8 cellular contexts compared by ENCODE assay signal in the genomic region with DNA sequence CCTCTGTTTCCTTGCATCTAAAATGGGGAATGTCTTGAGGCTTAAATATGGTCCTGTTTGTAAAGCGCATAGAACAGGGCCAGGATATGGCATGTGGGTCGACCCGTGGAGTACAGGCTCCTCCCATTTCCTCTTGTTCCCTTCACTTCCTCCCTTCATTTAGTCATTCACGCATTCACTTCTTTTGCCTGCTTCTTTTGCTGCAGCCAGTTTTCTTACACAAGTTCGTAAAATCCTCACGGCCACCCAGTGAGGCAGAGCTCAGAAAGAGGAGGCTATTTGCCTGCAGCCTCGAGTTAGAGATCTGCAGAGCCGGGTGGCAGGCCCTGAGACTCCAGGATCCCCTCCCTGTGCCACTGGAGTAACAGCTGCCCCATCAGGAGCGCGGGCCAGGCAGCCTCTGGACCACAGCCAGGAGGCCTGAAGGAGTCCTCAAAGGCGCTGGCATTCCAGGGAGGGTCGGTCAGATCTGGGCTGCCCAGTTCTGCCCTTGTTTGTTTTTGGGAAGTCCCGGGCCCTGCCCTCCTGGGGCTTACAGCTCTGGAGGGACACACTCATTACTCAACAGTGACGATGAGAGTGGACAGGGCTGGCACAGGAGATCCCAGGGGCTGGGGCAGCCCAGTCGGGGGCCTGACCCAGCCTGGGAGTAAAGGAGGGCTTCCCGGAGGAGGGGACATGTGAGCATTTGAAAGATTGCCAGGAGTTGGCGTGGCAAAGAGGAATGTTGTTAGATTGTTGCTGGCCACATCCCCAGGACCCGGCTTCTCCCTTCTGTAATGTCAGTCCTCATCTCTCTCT. TPM values are rescaled to one million over a fixed set of nuclear protein-coding genes. Genes with fewer than 3 reads are reported as not detected.
DNase-seq lines count a peak whose midpoint lies in the region; ATAC-seq and TF ChIP-seq lines count a peak whose summit lies in the region.

No MANE protein-coding gene starts in this region.

- CTCF ChIA-PET in HCT116 (lab: Charles Lee), result no interaction called here
- CTCF ChIA-PET in activated CD4-positive, alpha-beta memory T cell treated with anti-CD3 and anti-CD28 coated beads for 36 hours (lab: Charles Lee), result no interaction called here

- TF ChIP-seq POLR2A in HCT116 (IDR thresholded peaks at IDR 0.05; ENCODE audit: borderline replicate concordance, extremely low read depth, insufficient read depth, insufficient read length), result no peak

- H3K4me3 Mint-ChIP-seq in activated CD4-positive, alpha-beta memory T cell treated with anti-CD3 and anti-CD28 coated beads for 36 hours, result peak overlapping the region; percentile 78
- peak overlapping the region; percentile 34 for H3K4me3 Mint-ChIP-seq in stimulated activated memory B cell treated with anti-CD40 and anti-IgM and Interleukin-4, amounts not matched to agents 10 μg/mL and 1 μg/mL and 100 μg/mL, for 72 hours

- peaks cover 69% of the 10 kb centered on the region for H3K79me2 ChIP-seq in HCT116 (ENCODE audit: insufficient read depth, low read length)

- no peaks in the 10 kb centered on the region for H3K9me2 ChIP-seq in HCT116 (ENCODE audit: insufficient read depth)

- H3K4me1 ChIP-seq in HCT116 (ENCODE audit: control insufficient read depth in 1 of 2, insufficient read depth in 2 of 2, low read length in 2 of 2) (peaks cover 0 to 38% of the 10 kb centered on the region in 2 experiments; a peak in 2 of 4 replicates), foreskin keratinocyte (peaks cover 20% of the 10 kb centered on the region)

- ATAC-seq in HCT116 (no peak), foreskin keratinocyte (peak; percentile 36), HG02870 (IDR thresholded peaks at IDR 0.05; ENCODE audit: unreplicated experiment) (no peak)
- ATAC-seq in stimulated activated memory B cell treated with anti-CD40 and anti-IgM and Interleukin-4, amounts not matched to agents 10 μg/mL and 1 μg/mL and 100 μg/mL, for 72 hours, result no peak

- H2AFZ ChIP-seq in HCT116 (ENCODE audit: low read depth, low read length, poor library complexity, severe bottlenecking), result no peak overlapping the region

- no peak overlapping the region for H3K4me2 ChIP-seq in HCT116 (ENCODE audit: low read length)

- POLR2A ChIA-PET in HCT116 (lab: Charles Lee), result no interaction called here
- POLR2A ChIA-PET in activated CD4-positive, alpha-beta memory T cell treated with anti-CD3 and anti-CD28 coated beads for 36 hours (lab: Charles Lee), result no interaction called here

- intact Hi-C loops in HCT116 (cut with micrococcal nuclease), result no loop called here
- intact Hi-C loops in activated CD4-positive, alpha-beta memory T cell treated with anti-CD3 and anti-CD28 coated beads for 36 hours (cut with micrococcal nuclease), result no loop called here

- peak overlapping the region; percentile 25; the same call in 1 of the 2 replicates for H3K27ac ChIP-seq in HCT116 (ENCODE audit: low read depth, low read length)
- no peak overlapping the region for H3K27ac ChIP-seq in foreskin keratinocyte

- H3K36me3 Mint-ChIP-seq in activated CD4-positive, alpha-beta memory T cell treated with anti-CD3 and anti-CD28 coated beads for 36 hours, result peaks cover 24% of the 10 kb centered on the region
- peaks cover 58% of the 10 kb centered on the region for H3K36me3 Mint-ChIP-seq in stimulated activated memory B cell treated with anti-CD40 and anti-IgM and Interleukin-4, amounts not matched to agents 10 μg/mL and 1 μg/mL and 100 μg/mL, for 72 hours

- no peaks in the 10 kb centered on the region for H4K20me1 ChIP-seq in HCT116 (ENCODE audit: insufficient read depth)

- DNase-seq in AG10803 (ENCODE audit: low read depth) (peak; percentile 70), HCT116 (ENCODE audit: low read depth, low spot score) (no peak), foreskin keratinocyte (peak; percentile 42 to 72), NCI-H345 (lab: John Stamatoyannopoulos, UW) (no peak), NCI-H1694 (lab: John Stamatoyannopoulos, UW) (no peak)
- DNase-seq in activated CD4-positive, alpha-beta memory T cell treated with anti-CD3 and anti-CD28 coated beads for 36 hours, result peak; percentile 49

- peak overlapping the region; percentile 96 for H3K27ac Mint-ChIP-seq in activated CD4-positive, alpha-beta memory T cell treated with anti-CD3 and anti-CD28 coated beads for 36 hours
- H3K27ac Mint-ChIP-seq in stimulated activated memory B cell treated with anti-CD40 and anti-IgM and Interleukin-4, amounts not matched to agents 10 μg/mL and 1 μg/mL and 100 μg/mL, for 72 hours, result peak overlapping the region; percentile 86

- no peaks in the 10 kb centered on the region for H3K9me3 Mint-ChIP-seq in activated CD4-positive, alpha-beta memory T cell treated with anti-CD3 and anti-CD28 coated beads for 36 hours
- no peaks in the 10 kb centered on the region for H3K9me3 Mint-ChIP-seq in stimulated activated memory B cell treated with anti-CD40 and anti-IgM and Interleukin-4, amounts not matched to agents 10 μg/mL and 1 μg/mL and 100 μg/mL, for 72 hours

- RAD21 ChIA-PET in HCT116 (lab: Charles Lee; ENCODE audit: low non-redundant PET in 1 of 2, low total read pairs in 2 of 2, uncharacterized antibody in 2 of 2, unreplicated experiment in 2 of 2), result no interaction called here

- H3K9me3 ChIP-seq in HCT116 (ENCODE audit: control insufficient read depth in 1 of 2, insufficient read depth in 1 of 2, low read depth in 1 of 2, low read length in 2 of 2), result no peaks in the 10 kb centered on the region

- no peak overlapping the region for H3K4me3 ChIP-seq in AG10803 (ENCODE audit: low read length)
- no peak overlapping the region for H3K4me3 ChIP-seq in HCT116 (replicated peaks in 1 of 2; ENCODE audit: low read depth in 1 of 2, low read length in 2 of 2)

- H3K36me3 ChIP-seq in HCT116 (ENCODE audit: control insufficient read depth in 1 of 2, insufficient read depth in 2 of 2, low read length in 2 of 2), result peaks cover 16 to 18% of the 10 kb centered on the region in 2 experiments; a peak in 3 of 4 replicates

- H3K9ac ChIP-seq in HCT116 (ENCODE audit: low read length), result no peak overlapping the region

- TF ChIP-seq CTCF in AG10803 (conservative IDR thresholded peaks at IDR 0.05; ENCODE audit: low read length), result no peak
- no peak for TF ChIP-seq CTCF in HCT116 (IDR thresholded peaks at IDR 0.05 in 2 of 3, conservative IDR thresholded peaks at IDR 0.05 in 1 of 3; ENCODE audit: borderline replicate concordance in 1 of 3, insufficient read depth in 1 of 3, low read depth in 2 of 3, low read length in 2 of 3)
- TF ChIP-seq CTCF in foreskin keratinocyte (conservative IDR thresholded peaks at IDR 0.05), result no peak

- BruUV-seq in HCT116 (replicated peaks; lab: Mats Ljungman, UMichigan), result no TSS peak

- H3K27me3 Mint-ChIP-seq in activated CD4-positive, alpha-beta memory T cell treated with anti-CD3 and anti-CD28 coated beads for 36 hours, result no peaks in the 10 kb centered on the region
- no peaks in the 10 kb centered on the region for H3K27me3 Mint-ChIP-seq in stimulated activated memory B cell treated with anti-CD40 and anti-IgM and Interleukin-4, amounts not matched to agents 10 μg/mL and 1 μg/mL and 100 μg/mL, for 72 hours

- H3K27me3 ChIP-seq in HCT116 (ENCODE audit: insufficient read depth, low read length) (no peaks in the 10 kb centered on the region), foreskin keratinocyte (no peaks in the 10 kb centered on the region)

- TF ChIP-seq RAD21 in HCT116 (IDR thresholded peaks at IDR 0.05; ENCODE audit: low read depth), result no peak

- peaks cover 58% of the 10 kb centered on the region for H3K4me1 Mint-ChIP-seq in activated CD4-positive, alpha-beta memory T cell treated with anti-CD3 and anti-CD28 coated beads for 36 hours (ENCODE audit: low read depth)
- H3K4me1 Mint-ChIP-seq in stimulated activated memory B cell treated with anti-CD40 and anti-IgM and Interleukin-4, amounts not matched to agents 10 μg/mL and 1 μg/mL and 100 μg/mL, for 72 hours, result peaks cover 78% of the 10 kb centered on the region

TF ChIP-seq in HCT116, 20 proteins besides CTCF, POLR2A, EP300 and RAD21:
- TF ChIP-seq CEBPB (IDR thresholded peaks at IDR 0.05; ENCODE audit: low read depth), result no peak
- no peak for TF ChIP-seq SIN3A (IDR thresholded peaks at IDR 0.05; ENCODE audit: low read depth)
- TF ChIP-seq ZNF274 (IDR thresholded peaks at IDR 0.05; ENCODE audit: low read depth, low read length), result no peak
- TF ChIP-seq, protein P1, sequence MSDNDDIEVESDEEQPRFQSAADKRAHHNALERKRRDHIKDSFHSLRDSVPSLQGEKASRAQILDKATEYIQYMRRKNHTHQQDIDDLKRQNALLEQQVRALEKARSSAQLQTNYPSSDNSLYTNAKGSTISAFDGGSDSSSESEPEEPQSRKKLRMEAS (IDR thresholded peaks at IDR 0.05), result no peak
- TF ChIP-seq FOSL1 (IDR thresholded peaks at IDR 0.05; ENCODE audit: low read depth), result no peak
- no peak for TF ChIP-seq SP1 (IDR thresholded peaks at IDR 0.05; ENCODE audit: low read depth)

RNA-seq across cellular contexts. Expression of gene PPP5C, which starts 4.6 kb away (rescaled TPM):
- 102 TPM for total RNA-seq in HCT116 (2021; ENCODE audit: unreplicated experiment)
- polyA plus RNA-seq in HCT116 (2012), result 99.9 and 106 TPM in 2 replicates
- total RNA-seq in activated CD4-positive, alpha-beta memory T cell treated with anti-CD3 and anti-CD28 coated beads for 36 hours, result 10 to 100 TPM; 76.9 to 82.5 TPM
- 62.5 and 75.3 TPM in 2 replicates for total RNA-seq in foreskin keratinocyte
- polyA plus RNA-seq in foreskin keratinocyte, result 73.8 and 80.6 TPM in 2 replicates

RNA-seq across cellular contexts. Expression of gene HIF3A, which starts 54.6 kb away (rescaled TPM):
- total RNA-seq in HCT116 (2021; ENCODE audit: unreplicated experiment) (0.98 TPM), foreskin keratinocyte (0.17 TPM in 1 of 2 replicates, not detected in the other)
- 0.19 and 0.27 TPM in 2 replicates for polyA plus RNA-seq in HCT116 (2012)
- total RNA-seq in activated CD4-positive, alpha-beta memory T cell treated with anti-CD3 and anti-CD28 coated beads for 36 hours, result not detected
- 0.07 TPM in 2 replicates for polyA plus RNA-seq in foreskin keratinocyte

Comparison
In these comparisons a context has a peak if more than half of its experiments do, and no peak if none do; other contexts are left out.
1. DNase-seq: peak in AG10803 (single experiment), activated CD4-positive, alpha-beta memory T cell treated with anti-CD3 and anti-CD28 coated beads for 36 hours (single experiment) and foreskin keratinocyte (2 of 2); none in HCT116 (single experiment), NCI-H345 (single experiment) and NCI-H1694 (single experiment).